In the genomic region with DNA sequence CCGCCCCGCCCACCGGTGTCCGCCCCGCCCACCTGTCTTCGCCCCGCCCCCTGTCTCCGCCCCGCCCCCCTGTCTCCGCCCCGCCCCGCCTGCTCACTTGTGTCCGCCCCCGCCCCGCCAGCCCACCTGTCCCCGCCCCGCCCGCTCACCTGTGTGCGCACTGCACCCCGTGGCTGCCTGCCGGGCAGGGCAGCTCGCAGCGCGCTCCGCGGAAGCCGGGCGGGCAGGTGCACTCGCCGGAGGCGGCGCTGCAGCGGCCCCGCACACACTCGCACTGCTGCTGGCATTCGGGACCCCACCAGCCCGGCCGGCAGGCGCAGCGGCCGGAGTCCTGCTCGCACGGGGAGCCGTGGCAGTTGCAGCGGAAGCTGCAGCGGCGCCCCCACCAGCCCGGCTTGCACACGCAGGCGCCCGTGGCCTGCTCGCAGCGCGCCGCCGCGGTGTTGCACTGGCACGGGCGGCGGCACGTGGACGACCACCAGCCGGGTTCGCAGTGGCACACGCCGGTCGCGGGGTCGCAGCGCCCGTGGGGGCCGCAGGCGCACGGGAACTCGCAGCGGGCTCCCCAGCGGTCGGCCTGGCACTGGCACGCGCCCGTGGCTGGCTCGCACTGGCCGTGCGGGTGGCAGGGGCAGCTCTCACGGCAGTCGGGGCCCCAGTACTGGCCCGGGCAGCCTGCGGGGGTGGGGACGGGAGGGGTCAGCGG, we compare ENCODE assay signal across 8 cellular contexts. TPM values are rescaled to one million over a fixed set of nuclear protein-coding genes. Genes with fewer than 3 reads are reported as not detected.
DNase-seq lines count a peak whose midpoint lies in the region; ATAC-seq and TF ChIP-seq lines count a peak whose summit lies in the region.

No MANE protein-coding gene starts in this region.

- H3K27ac Mint-ChIP-seq in activated T-cell treated with anti-CD3 and anti-CD28 coated beads, Interleukin-2, amount 50 U/mL, for 72 hours: no peak overlapping the region
- H3K27ac Mint-ChIP-seq in progenitor cell of endocrine pancreas: no peak overlapping the region

- no peak for TF ChIP-seq EP300 in gastroesophageal sphincter (IDR thresholded peaks at IDR 0.05)

- no peaks in the 10 kb centered on the region for H3K9me3 ChIP-seq in gastroesophageal sphincter

- H3K4me3 ChIP-seq in gastroesophageal sphincter: peak overlapping the region; percentile 33 to 57

- H3K36me3 Mint-ChIP-seq in activated T-cell treated with anti-CD3 and anti-CD28 coated beads, Interleukin-2, amount 50 U/mL, for 72 hours (ENCODE audit: insufficient read depth in 2 of 2): no peaks in the 10 kb centered on the region
- H3K36me3 Mint-ChIP-seq in progenitor cell of endocrine pancreas (ENCODE audit: insufficient read depth): no peaks in the 10 kb centered on the region

- H3K27ac ChIP-seq in gastroesophageal sphincter: peak overlapping the region in 3 of 4 donors; percentile 98 to 99 (median 99)

- peak; percentile 41 to 44 for ATAC-seq in activated T-cell treated with anti-CD3 and anti-CD28 coated beads, Interleukin-2, amount 50 U/mL, for 72 hours (replicated peaks in 1 of 2)
- no peak for ATAC-seq in gastroesophageal sphincter
- ATAC-seq in GM21390 (IDR thresholded peaks at IDR 0.05; ENCODE audit: unreplicated experiment): no peak
- ATAC-seq in GM18868 (IDR thresholded peaks at IDR 0.05; ENCODE audit: unreplicated experiment): no peak

- no peaks in the 10 kb centered on the region for H3K27me3 Mint-ChIP-seq in activated T-cell treated with anti-CD3 and anti-CD28 coated beads, Interleukin-2, amount 50 U/mL, for 72 hours (ENCODE audit: low read depth)
- H3K27me3 Mint-ChIP-seq in progenitor cell of endocrine pancreas: peaks cover 24% of the 10 kb centered on the region

- no peaks in the 10 kb centered on the region for H3K9me3 Mint-ChIP-seq in activated T-cell treated with anti-CD3 and anti-CD28 coated beads, Interleukin-2, amount 50 U/mL, for 72 hours
- H3K9me3 Mint-ChIP-seq in progenitor cell of endocrine pancreas (ENCODE audit: low read depth): no peaks in the 10 kb centered on the region

- H3K4me3 Mint-ChIP-seq in activated T-cell treated with anti-CD3 and anti-CD28 coated beads, Interleukin-2, amount 50 U/mL, for 72 hours: peak overlapping the region in 1 of 2 donors; percentile 92
- no peak overlapping the region for H3K4me3 Mint-ChIP-seq in progenitor cell of endocrine pancreas (ENCODE audit: low read depth)

- WGBS in gastroesophageal sphincter (ENCODE audit: low coverage in 1 of 2), 2 donors: no CpG with 5 or more reads among the region's 90 CpGs

- H3K4me1 Mint-ChIP-seq in activated T-cell treated with anti-CD3 and anti-CD28 coated beads, Interleukin-2, amount 50 U/mL, for 72 hours (ENCODE audit: low read depth): peaks cover 35% of the 10 kb centered on the region
- H3K4me1 Mint-ChIP-seq in progenitor cell of endocrine pancreas (ENCODE audit: low read depth): peaks cover 4% of the 10 kb centered on the region

- peaks cover 4 to 51% (median 27%) of the 10 kb centered on the region in 3 donors for H3K4me1 ChIP-seq in gastroesophageal sphincter

- H3K27me3 ChIP-seq in gastroesophageal sphincter: no peaks in the 10 kb centered on the region

- no peaks in the 10 kb centered on the region for H3K36me3 ChIP-seq in gastroesophageal sphincter

- TF ChIP-seq CTCF in GM12873 (IDR thresholded peaks at IDR 0.05; ENCODE audit: insufficient read depth, low read depth, low read length, missing control alignments) (peak; percentile 39), gastroesophageal sphincter (IDR thresholded peaks at IDR 0.05) (peak in 2 of 4 experiments; percentile 23 to 31), progenitor cell of endocrine pancreas (IDR thresholded peaks at IDR 0.05; ENCODE audit: unreplicated experiment) (peak; percentile 62)

- no peak for TF ChIP-seq POLR2A in gastroesophageal sphincter (IDR thresholded peaks at IDR 0.05)

- DNase-seq in NCI-H146 treated with DMSO at 0.1 percent for 48 hours (lab: John Stamatoyannopoulos, UW; ENCODE audit: unreplicated experiment) (peak; percentile 37), progenitor cell of endocrine pancreas (ENCODE audit: low spot score, unreplicated experiment) (peak; percentile 82), occipital lobe (lab: John Stamatoyannopoulos, UW) (no peak)
- DNase-seq in activated T-cell treated with anti-CD3 and anti-CD28 coated beads, Interleukin-2, amount 50 U/mL, for 72 hours: peak; percentile 48 to 49

RNA-seq across cellular contexts. Expression of gene SCARF1, which starts 2.1 kb away (rescaled TPM):
- total RNA-seq in activated T-cell treated with anti-CD3 and anti-CD28 coated beads, Interleukin-2, amount 50 U/mL, for 72 hours: 1 to 10 TPM; 1.9 to 2.5 TPM
- 10 to 100 TPM in 3 of 4 donors, 1 to 10 TPM in 1; 8.9 to 16.8 (median 12.7) TPM for total RNA-seq in gastroesophageal sphincter
- total RNA-seq in progenitor cell of endocrine pancreas: 0.43 and 0.69 TPM in 2 replicates
- total RNA-seq in occipital lobe: 3.9 TPM

RNA-seq across cellular contexts. Expression of gene RILP, which starts 6.2 kb away (rescaled TPM):
- total RNA-seq in activated T-cell treated with anti-CD3 and anti-CD28 coated beads, Interleukin-2, amount 50 U/mL, for 72 hours: 1 to 10 TPM; 3.4 to 4.4 TPM
- total RNA-seq in gastroesophageal sphincter: 10 to 100 TPM; 17.4 to 33.4 (median 22.2) TPM
- 1.2 and 1.5 TPM in 2 replicates for total RNA-seq in progenitor cell of endocrine pancreas
- 1.4 TPM for total RNA-seq in occipital lobe

RNA-seq across cellular contexts. Expression of gene SLC43A2, which starts 14.8 kb away (rescaled TPM):
- 1 to 10 TPM; 3.4 to 3.8 TPM for total RNA-seq in activated T-cell treated with anti-CD3 and anti-CD28 coated beads, Interleukin-2, amount 50 U/mL, for 72 hours
- total RNA-seq in gastroesophageal sphincter (10 to 100 TPM in 3 of 4 donors, 1 to 10 TPM in 1; 6.4 to 16.8 (median 10.4) TPM), progenitor cell of endocrine pancreas (21.1 and 21.9 TPM in 2 replicates), occipital lobe (15.1 TPM)

RNA-seq across cellular contexts. Expression of gene PRPF8, which starts 41.2 kb away (rescaled TPM):
- total RNA-seq in activated T-cell treated with anti-CD3 and anti-CD28 coated beads, Interleukin-2, amount 50 U/mL, for 72 hours: 100 to 1,000 TPM; 332 to 390 TPM
- total RNA-seq in gastroesophageal sphincter (100 to 1,000 TPM; 111 to 195 (median 161) TPM), progenitor cell of endocrine pancreas (367 and 378 TPM in 2 replicates), occipital lobe (71.1 TPM)

Comparison
In these comparisons a context has a peak if more than half of its experiments do, and no peak if none do; other contexts are left out.
1. ATAC-seq: peak in activated T-cell treated with anti-CD3 and anti-CD28 coated beads, Interleukin-2, amount 50 U/mL, for 72 hours (2 of 2); none in gastroesophageal sphincter (single experiment), GM21390 (single experiment) and GM18868 (single experiment).